ENCODE assay signal across 1 cellular context in genomic region chr7:92622680-92623079, GRCh38.
TF ChIP-seq lines count a peak whose summit lies in the region.

No MANE protein-coding gene starts in this region.

TF ChIP-seq in WTC11, 78 proteins besides CTCF, POLR2A, EP300 and RAD21 (continued from another document):
- no peak for TF ChIP-seq ZBTB43 (CRISPR knock-in tag; IDR thresholded peaks at IDR 0.05)
- TF ChIP-seq E2F4 (CRISPR knock-in tag; IDR thresholded peaks at IDR 0.05; ENCODE audit: borderline replicate concordance, low read depth) = no peak
- no peak for TF ChIP-seq NR2C2 (CRISPR knock-in tag; IDR thresholded peaks at IDR 0.05)
- no peak for TF ChIP-seq IRF1 (CRISPR knock-in tag; IDR thresholded peaks at IDR 0.05)
